ENCODE assay signal across 14 cellular contexts in genomic region chr20:50728486-50728980, GRCh38. TPM values are rescaled to one million over a fixed set of nuclear protein-coding genes. Genes with fewer than 3 reads are reported as not detected.
DNase-seq lines count a peak whose midpoint lies in the region; ATAC-seq, FAIRE-seq and TF ChIP-seq lines count a peak whose summit lies in the region.
"Had no signal": no experiment of that assay in that cellular context is flagged by ENCODE, and none has a peak within 500 bp of the region (broad histone marks: within the 10 kb centered on the region; RNA-seq: fewer than 3 reads in every experiment).

No MANE protein-coding gene starts in this region.

- H3K27ac ChIP-seq in A549 (peak overlapping the region; percentile 89 to 96), Peyer's patch (peak overlapping the region in 3 of 4 donors; percentile 67 to 90 (median 88)), endodermal cell (ENCODE audit: low read depth, low read length) (no peak overlapping the region)

- peaks cover 65% of the 10 kb centered on the region for H3K4me1 ChIP-seq in A549
- peaks cover 0 to 29% (median 10%) of the 10 kb centered on the region in 4 donors for H3K4me1 ChIP-seq in Peyer's patch
- H3K4me1 ChIP-seq in endodermal cell (ENCODE audit: control insufficient read depth, insufficient read depth, low read length), result peaks cover 4% of the 10 kb centered on the region

- H3K4me1 Mint-ChIP-seq in endodermal cell, result peaks cover 19% of the 10 kb centered on the region
- peaks cover 25% of the 10 kb centered on the region for H3K4me1 Mint-ChIP-seq in nephron

- ATAC-seq in A549 (no peak), HG02870 (IDR thresholded peaks at IDR 0.05; ENCODE audit: unreplicated experiment) (no peak), HG03342 (IDR thresholded peaks at IDR 0.05; ENCODE audit: unreplicated experiment) (no peak)
- ATAC-seq: gastrocnemius medialis; stimulated activated naive CD8-positive, alpha-beta T cell treated with anti-CD3 and anti-CD28 coated beads, Interleukin-15, amount 100 ng/mL, for 72 hours had no signal

- POLR2A ChIA-PET in A549 (lab: Yijun Ruan, JAX), result interaction anchor here (1.0 kb wide), 2 partner anchors 83 to 93 kb away, joined by 3 to 4 read pairs; no protein-coding TSS in a partner anchor

- H3K36me3 ChIP-seq in Peyer's patch (no peaks in the 10 kb centered on the region), endodermal cell (ENCODE audit: control insufficient read depth, insufficient read depth, low read length) (no peaks in the 10 kb centered on the region), H7 (replicated peaks; ENCODE audit: control insufficient read depth, insufficient read depth, low read length) (no peaks in the 10 kb centered on the region)
- H3K36me3 ChIP-seq: gastrocnemius medialis had no signal

- H3K9me3 ChIP-seq in A549 (no peaks in the 10 kb centered on the region), Peyer's patch (peaks cover 0 to 4% (median 0%) of the 10 kb centered on the region in 4 donors), endodermal cell (ENCODE audit: control insufficient read depth, low read length) (no peaks in the 10 kb centered on the region)
- H3K9me3 ChIP-seq: gastrocnemius medialis had no signal

- H3K27ac Mint-ChIP-seq in endodermal cell, result no peak overlapping the region
- H3K27ac Mint-ChIP-seq in nephron, result peak overlapping the region in 2 of 3 experiments; percentile 95
- H3K27ac Mint-ChIP-seq: activated naive CD4-positive, alpha-beta T cell treated with anti-CD3 and anti-CD28 coated beads, Interleukin-2, amount 50 U/mL, for 24 hours; stimulated activated naive CD8-positive, alpha-beta T cell treated with anti-CD3 and anti-CD28 coated beads, Interleukin-15, amount 100 ng/mL, for 72 hours had no signal

- H3K9me3 Mint-ChIP-seq in endodermal cell, result no peaks in the 10 kb centered on the region
- H3K9me3 Mint-ChIP-seq in nephron, result no peaks in the 10 kb centered on the region
- H3K9me3 Mint-ChIP-seq: activated naive CD4-positive, alpha-beta T cell treated with anti-CD3 and anti-CD28 coated beads, Interleukin-2, amount 50 U/mL, for 24 hours; stimulated activated naive CD8-positive, alpha-beta T cell treated with anti-CD3 and anti-CD28 coated beads, Interleukin-15, amount 100 ng/mL, for 72 hours had no signal

- TF ChIP-seq EP300 in A549 (IDR thresholded peaks at IDR 0.05), result no peak

- WGBS in A549 (ENCODE audit: missing lambda C conversion rate), result 64% methylated on average over 4 of the region's 4 CpGs
- WGBS in endodermal cell (ENCODE audit: insufficient coverage in 1 of 2, insufficient read length in 1 of 2), 2 experiments, result 86 to 90% methylated on average over 3 to 4 of the region's 4 CpGs

- no peak for TF ChIP-seq CTCF in A549 (IDR thresholded peaks at IDR 0.05)
- no peak for TF ChIP-seq CTCF in Peyer's patch (IDR thresholded peaks at IDR 0.05)
- TF ChIP-seq CTCF in endodermal cell (conservative IDR thresholded peaks at IDR 0.05), result no peak
- TF ChIP-seq CTCF in nephron (IDR thresholded peaks at IDR 0.05; ENCODE audit: unreplicated experiment in 3 of 3), result no peak

- H3K27me3 Mint-ChIP-seq in endodermal cell (ENCODE audit: insufficient read depth), result peaks cover 2% of the 10 kb centered on the region
- peaks cover 20% of the 10 kb centered on the region for H3K27me3 Mint-ChIP-seq in nephron (ENCODE audit: low read depth)
- H3K27me3 Mint-ChIP-seq: activated naive CD4-positive, alpha-beta T cell treated with anti-CD3 and anti-CD28 coated beads, Interleukin-2, amount 50 U/mL, for 24 hours; stimulated activated naive CD8-positive, alpha-beta T cell treated with anti-CD3 and anti-CD28 coated beads, Interleukin-15, amount 100 ng/mL, for 72 hours had no signal

- H3K4me3 Mint-ChIP-seq in endodermal cell, result no peak overlapping the region
- H3K4me3 Mint-ChIP-seq in nephron, result peak overlapping the region; percentile 37 to 58 (median 57)
- H3K4me3 Mint-ChIP-seq: activated naive CD4-positive, alpha-beta T cell treated with anti-CD3 and anti-CD28 coated beads, Interleukin-2, amount 50 U/mL, for 24 hours; stimulated activated naive CD8-positive, alpha-beta T cell treated with anti-CD3 and anti-CD28 coated beads, Interleukin-15, amount 100 ng/mL, for 72 hours had no signal

- no peak overlapping the region for H3K9ac ChIP-seq in endodermal cell (ENCODE audit: extremely low read depth, low read length, poor library complexity, severe bottlenecking)

- H3K27me3 ChIP-seq in Peyer's patch, result no peaks in the 10 kb centered on the region
- no peaks in the 10 kb centered on the region for H3K27me3 ChIP-seq in endodermal cell (ENCODE audit: control insufficient read depth, insufficient read depth, low read length, poor library complexity, severe bottlenecking)
- no peaks in the 10 kb centered on the region; the same call in 1 of the 2 replicates for H3K27me3 ChIP-seq in H7 (ENCODE audit: control insufficient read depth, insufficient read depth, low read length)
- H3K27me3 ChIP-seq: gastrocnemius medialis had no signal

- H3K36me3 Mint-ChIP-seq in endodermal cell (ENCODE audit: low read depth), result peaks cover 3% of the 10 kb centered on the region
- no peaks in the 10 kb centered on the region for H3K36me3 Mint-ChIP-seq in nephron (ENCODE audit: low read depth)
- H3K36me3 Mint-ChIP-seq: activated naive CD4-positive, alpha-beta T cell treated with anti-CD3 and anti-CD28 coated beads, Interleukin-2, amount 50 U/mL, for 24 hours had no signal

- no peak for TF ChIP-seq RAD21 in A549 (conservative IDR thresholded peaks at IDR 0.05 in 1 of 2, IDR thresholded peaks at IDR 0.05 in 1 of 2)

- TF ChIP-seq POLR2A in A549 (IDR thresholded peaks at IDR 0.05; ENCODE audit: low read length) (no peak), Peyer's patch (IDR thresholded peaks at IDR 0.05) (no peak)

- CTCF ChIA-PET in A549 (lab: Yijun Ruan, JAX), result interaction anchor here (0.9 to 3.5 kb wide), 14 partner anchors 10 to 139 kb away, joined by 3 to 24 read pairs (median 6); no protein-coding TSS in a partner anchor

- no peak for DNase-seq in A549 (ENCODE audit: low read depth in 1 of 2, low spot score in 1 of 2)
- no peak for DNase-seq in Peyer's patch
- DNase-seq in endodermal cell, result peak; percentile 31
- DNase-seq in kidney glomerular epithelial cell (lab: John Stamatoyannopoulos, UW), result no peak
- no peak for DNase-seq in H7
- DNase-seq: activated CD4-positive, alpha-beta T cell treated with anti-CD3 and anti-CD28 coated beads for 48 hours; gastrocnemius medialis; NCI-H2029 treated with DMSO at 0.1 percent for 48 hours; stimulated activated naive CD8-positive, alpha-beta T cell treated with anti-CD3 and anti-CD28 coated beads, Interleukin-15, amount 100 ng/mL, for 72 hours; T-helper 2 cell had no signal

- no peak overlapping the region for H3K4me3 ChIP-seq in A549
- no peak overlapping the region for H3K4me3 ChIP-seq in Peyer's patch
- no peak overlapping the region for H3K4me3 ChIP-seq in endodermal cell (ENCODE audit: low read length)
- H3K4me3 ChIP-seq in H7 (ENCODE audit: insufficient read depth, low read depth, low read length), result no peak overlapping the region
- H3K4me3 ChIP-seq: gastrocnemius medialis had no signal

- FAIRE-seq in A549 (lab: Jason Lieb, UNC), result no peak

- peak overlapping the region; percentile 69 for H3K4me2 ChIP-seq in A549

TF ChIP-seq in A549, 52 proteins besides CTCF, POLR2A, EP300 and RAD21:
- no peak for TF ChIP-seq FOSB (CRISPR knock-in tag; IDR thresholded peaks at IDR 0.05)
- no peak for TF ChIP-seq SMC3 (IDR thresholded peaks at IDR 0.05)

RNA-seq across cellular contexts. Expression of gene PARD6B, which starts 2.8 kb away (rescaled TPM):
- polyA plus RNA-seq in A549 (2011; rRNA removed) (6.2 and 6.4 TPM in 2 replicates), A549 (2017; fragmentation: RNase III; extraction: RNeasy Plus Mini Kit Qiagen cat#74134 plus additional on column Dnase treatment) (2.7 to 3.1 TPM (median 2.8 TPM) in 3 replicates)
- 1.6 and 1.7 TPM in 2 replicates for polyA plus RNA-seq in A549 (2012; cell fraction: cytosol; rRNA removed)
- 1.3 and 1.7 TPM in 2 replicates for polyA plus RNA-seq in A549 (2012; cell fraction: nucleus; rRNA removed)
- polyA minus RNA-seq in A549 (2011; rRNA and poly(A)+ RNA removed), result 11.1 and 11.2 TPM in 2 replicates
- total RNA-seq in Peyer's patch (10 to 100 TPM in 3 of 4 donors, 1 to 10 TPM in 1; 6.6 to 27.0 (median 18.4) TPM), endodermal cell (10 to 100 TPM; 29.0 to 36.7 TPM)
- 5.8 TPM for polyA plus RNA-seq in endodermal cell (2013, experiment 1 of 2)
- 7.0 TPM for polyA plus RNA-seq in endodermal cell (2013, experiment 2 of 2)
- 18.9 and 24.5 TPM in 2 replicates for total RNA-seq in H7 (2014; rRNA removed; shearing (Covaris generic))

RNA-seq across cellular contexts. Expression of gene RIPOR3, which starts 37.2 kb away (rescaled TPM):
- polyA plus RNA-seq in A549 (2011; rRNA removed), result 0.03 TPM in 1 of 2 replicates, not detected in the other
- polyA plus RNA-seq in A549 (2012; cell fraction: cytosol; rRNA removed), result 0.03 and 0.07 TPM in 2 replicates
- 0.09 and 0.19 TPM in 2 replicates for polyA plus RNA-seq in A549 (2012; cell fraction: nucleus; rRNA removed)
- polyA plus RNA-seq in A549 (2017; fragmentation: RNase III; extraction: RNeasy Plus Mini Kit Qiagen cat#74134 plus additional on column Dnase treatment), result 0.05 to 0.06 TPM in 2 of 3 replicates, not detected in the other
- polyA minus RNA-seq in A549 (2011; rRNA and poly(A)+ RNA removed), result 0.05 TPM in 1 of 2 replicates, not detected in the other
- total RNA-seq in Peyer's patch, result 10 to 100 TPM in 3 of 4 donors, 1 to 10 TPM in 1; 8.2 to 51.2 (median 20.5) TPM
- 1 to 10 TPM in 1 of 2 donors, under 1 TPM in 1; 0.46 to 1.4 TPM for total RNA-seq in endodermal cell
- polyA plus RNA-seq in endodermal cell (2013, experiment 1 of 2), result 0.96 TPM
- polyA plus RNA-seq in endodermal cell (2013, experiment 2 of 2), result 0.25 TPM
- 1.1 and 4.2 TPM in 2 replicates for total RNA-seq in H7 (2014; rRNA removed; shearing (Covaris generic))
